In genomic region chr13:29703421-29703820, GRCh38 we compare ENCODE assay signal across 2 cellular contexts.
TF ChIP-seq lines count a peak whose summit lies in the region.

No MANE protein-coding gene starts in this region.

TF ChIP-seq in SK-N-SH, 30 proteins besides CTCF, POLR2A, EP300 and RAD21 (continued from another document):
- TF ChIP-seq USF1 (IDR thresholded peaks at IDR 0.05; ENCODE audit: borderline replicate concordance, low read depth) (no peak), TCF12 (IDR thresholded peaks at IDR 0.05) (no peak), NRF1 (IDR thresholded peaks at IDR 0.05; ENCODE audit: low read depth, low read length) (no peak), SIN3A (IDR thresholded peaks at IDR 0.05; ENCODE audit: borderline replicate concordance, low read depth, low read length) (no peak), MXI1 (IDR thresholded peaks at IDR 0.05; ENCODE audit: low read depth, low read length) (no peak), IRF3 (IDR thresholded peaks at IDR 0.05; ENCODE audit: low read depth, low read length) (no peak), FOXJ3 (CRISPR knock-in tag; IDR thresholded peaks at IDR 0.05) (no peak), EZH2phosphoT487 (IDR thresholded peaks at IDR 0.05; ENCODE audit: borderline replicate concordance, low read depth) (no peak), TAF1 (IDR thresholded peaks at IDR 0.05; ENCODE audit: borderline replicate concordance, low read depth, low read length) (no peak)

TF ChIP-seq in SK-N-SH treated with all-trans-retinoic acid at 6 μM for 48 hours, 23 proteins besides CTCF, POLR2A, EP300 and RAD21 (continued from another document):
- TF ChIP-seq CREB5 (CRISPR knock-in tag; IDR thresholded peaks at IDR 0.05; ENCODE audit: low read depth) (no peak), ZFP3 (CRISPR knock-in tag; IDR thresholded peaks at IDR 0.05) (no peak), ZNF70 (CRISPR knock-in tag; IDR thresholded peaks at IDR 0.05) (no peak), CSDC2 (CRISPR knock-in tag; IDR thresholded peaks at IDR 0.05) (no peak)
